29 cellular contexts compared by ENCODE assay signal in the genomic region with DNA sequence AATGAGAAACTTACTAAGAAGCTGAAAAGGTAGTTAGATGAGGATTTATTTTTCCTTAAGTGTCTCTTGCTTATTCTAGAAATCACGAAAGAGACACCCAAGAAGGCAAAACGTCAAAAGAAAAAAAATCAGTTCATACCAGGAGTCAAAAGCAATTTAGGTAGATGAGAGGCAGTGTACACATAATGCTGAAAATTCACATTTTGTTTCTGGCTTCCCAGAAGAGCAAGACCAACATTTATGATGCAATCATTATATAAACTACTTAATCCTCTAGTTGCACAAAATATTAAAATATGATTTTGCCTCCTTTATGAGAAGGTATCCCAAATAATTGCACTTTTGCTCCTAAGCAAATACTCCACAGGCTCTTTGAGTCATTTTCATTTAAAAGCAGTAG.
"Had no signal": no experiment of that assay in that cellular context is flagged by ENCODE, and none has a peak within 500 bp of the region (broad histone marks: within the 10 kb centered on the region; RNA-seq: fewer than 3 reads in every experiment).

No MANE protein-coding gene starts in this region.

- H3K27ac ChIP-seq: brain microvascular endothelial cell, WERI-Rb-1 had no signal

- H3K36me3 ChIP-seq: brain microvascular endothelial cell had no signal

- H3K27me3 ChIP-seq: brain microvascular endothelial cell had no signal

- DNase-seq: activated CD4-positive, alpha-beta memory T cell treated with anti-CD3 and anti-CD28 coated beads, Interleukin-2, amount 10 ng/mL, durations not matched to agents 7 days and 5 days; activated CD4-positive, alpha-beta T cell treated with anti-CD3 and anti-CD28 coated beads for 1 hour; activated CD4-positive, alpha-beta T cell treated with anti-CD3 and anti-CD28 coated beads for 48 hours; activated CD4-positive, CD25-positive, alpha-beta regulatory T cell; activated CD8-positive, alpha-beta memory T cell treated with anti-CD3 and anti-CD28 coated beads for 24 hours; activated CD8-positive, alpha-beta memory T cell treated with anti-CD3 and anti-CD28 coated beads, Interleukin-2, amount 10 ng/mL, durations not matched to agents 7 days and 5 days; activated CD8-positive, alpha-beta memory T cell treated with anti-CD3 and anti-CD28 coated beads, Interleukin-2, amount 50 U/mL, for 48 hours; activated effector memory CD4-positive, alpha-beta T cell treated with Interleukin-2 at 50 U/mL for 16 hours; activated naive CD4-positive, alpha-beta T cell treated with anti-CD3 and anti-CD28 coated beads, Interleukin-2, amount 10 ng/mL, durations not matched to agents 7 days and 5 days; activated naive CD8-positive, alpha-beta T cell treated with anti-CD3 and anti-CD28 coated beads, Interleukin-2, amount 50 U/mL, for 24 hours; activated T-cell treated with anti-CD3 and anti-CD28 coated beads, Interleukin-2, amount 50 U/mL, for 48 hours; amniotic stem cell; aorta; brain microvascular endothelial cell; Karpas-422; KBM-7; NCI-H1105; NCI-H1417 treated with DMSO at 0.1 percent for 48 hours; NCI-H1930; NCI-H2081 treated with DMSO at 0.1 percent for 48 hours; NCI-H226; NCI-H446 treated with DMSO at 0.1 percent for 48 hours; NCI-H524; NCI-H69; NCI-H82; SHP77; T1000; WERI-Rb-1 had no signal

- ATAC-seq: activated CD8-positive, alpha-beta memory T cell treated with anti-CD3 and anti-CD28 coated beads, Interleukin-2, amount 10 ng/mL, durations not matched to agents 7 days and 5 days; activated naive CD8-positive, alpha-beta T cell treated with anti-CD3 and anti-CD28 coated beads, Interleukin-2, amount 50 U/mL, for 24 hours; Panc1 had no signal
